In the genomic region with DNA sequence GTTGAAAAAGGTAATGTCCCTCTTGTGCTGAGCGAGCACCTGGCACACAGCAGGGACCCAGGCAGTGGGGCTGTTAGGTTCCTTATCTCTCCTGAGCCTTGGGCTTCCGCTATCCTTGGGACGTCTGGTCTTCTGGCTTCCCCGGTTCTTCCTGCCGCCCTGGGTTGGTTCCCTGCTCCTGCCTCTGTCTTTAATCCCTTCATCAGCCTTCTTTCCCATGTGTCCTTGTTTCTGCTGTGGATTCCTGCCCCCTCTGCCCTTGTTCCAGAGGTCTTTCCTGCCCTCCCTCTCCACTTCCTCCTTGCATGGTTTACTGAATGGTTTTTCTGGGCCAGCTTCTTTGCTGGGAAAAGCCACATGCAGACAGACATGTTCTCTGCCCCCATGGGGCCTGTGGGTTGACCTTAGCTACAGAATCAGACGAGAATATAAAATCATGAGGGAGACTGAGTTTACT, we compare ENCODE assay signal across 9 cellular contexts. TPM values are rescaled to one million over a fixed set of nuclear protein-coding genes. Genes with fewer than 3 reads are reported as not detected.
DNase-seq lines count a peak whose midpoint lies in the region; ATAC-seq lines count a peak whose summit lies in the region.
"Had no signal": no experiment of that assay in that cellular context is flagged by ENCODE, and none has a peak within 500 bp of the region (broad histone marks: within the 10 kb centered on the region; RNA-seq: fewer than 3 reads in every experiment).

No MANE protein-coding gene starts in this region.

- peak overlapping the region; percentile 21 for H3K9ac ChIP-seq in mesendoderm (ENCODE audit: low read length)

- no peak overlapping the region for H2BK5ac ChIP-seq in mesendoderm (ENCODE audit: low read length)

- no peak overlapping the region for H3K23ac ChIP-seq in mesendoderm (ENCODE audit: low read length)

- peaks cover 41% of the 10 kb centered on the region for H3K79me2 ChIP-seq in mesendoderm (ENCODE audit: control insufficient read depth, insufficient read depth, low read length)

- H3K36me3 Mint-ChIP-seq in activated naive CD8-positive, alpha-beta T cell treated with anti-CD3 and anti-CD28 coated beads, Interleukin-2, amount 50 U/mL, for 24 hours (ENCODE audit: low read depth), result peaks cover 44% of the 10 kb centered on the region

- H3K9me3 Mint-ChIP-seq in activated naive CD8-positive, alpha-beta T cell treated with anti-CD3 and anti-CD28 coated beads, Interleukin-2, amount 50 U/mL, for 24 hours, result no peaks in the 10 kb centered on the region

- peak overlapping the region; percentile 59 for H3K27ac ChIP-seq in right cardiac atrium (ENCODE audit: low read length)
- H3K27ac ChIP-seq in mesendoderm (ENCODE audit: low read depth, low read length), result no peak overlapping the region
- H3K27ac ChIP-seq in effector memory CD4-positive, alpha-beta T cell (ENCODE audit: insufficient read depth, low read length, poor library complexity, severe bottlenecking), result no peak overlapping the region

- H2BK15ac ChIP-seq in mesendoderm (replicated peaks; ENCODE audit: low read depth), result no peak overlapping the region

- no peak overlapping the region for H2AK5ac ChIP-seq in mesendoderm (ENCODE audit: low read length)

- H3K4me1 ChIP-seq in right cardiac atrium (ENCODE audit: control insufficient read depth, insufficient read depth, low read length), result peaks cover 5% of the 10 kb centered on the region
- peaks cover 2% of the 10 kb centered on the region for H3K4me1 ChIP-seq in mesendoderm (ENCODE audit: control insufficient read depth, low read depth, low read length)
- H3K4me1 ChIP-seq in effector memory CD4-positive, alpha-beta T cell (ENCODE audit: control insufficient read depth, insufficient read depth, low read length, poor library complexity, severe bottlenecking), result peaks cover 24% of the 10 kb centered on the region

- no peak overlapping the region for H3K56ac ChIP-seq in mesendoderm (ENCODE audit: low read length)

- no peak overlapping the region for H3K4ac ChIP-seq in mesendoderm (ENCODE audit: low read depth, low read length)

- peaks cover 5% of the 10 kb centered on the region for H3K36me3 ChIP-seq in mesendoderm (ENCODE audit: control insufficient read depth, insufficient read depth, low read length)
- H3K36me3 ChIP-seq in effector memory CD4-positive, alpha-beta T cell (ENCODE audit: control insufficient read depth, insufficient read depth, low read length), result peaks cover 42% of the 10 kb centered on the region

- no peak overlapping the region for H4K8ac ChIP-seq in mesendoderm (ENCODE audit: low read depth, low read length)

- H3K79me1 ChIP-seq in mesendoderm (ENCODE audit: low read length), result peaks cover 25% of the 10 kb centered on the region

- peak overlapping the region; percentile 98 for H3K27ac Mint-ChIP-seq in activated naive CD8-positive, alpha-beta T cell treated with anti-CD3 and anti-CD28 coated beads, Interleukin-2, amount 50 U/mL, for 24 hours

- DNase-seq in right cardiac atrium, result peak in 1 of 3 donors; percentile 39
- DNase-seq in left cardiac atrium, result no peak
- no peak for DNase-seq in activated naive CD8-positive, alpha-beta T cell treated with anti-CD3 and anti-CD28 coated beads, Interleukin-2, amount 50 U/mL, for 24 hours
- DNase-seq in mesendoderm, result peak; percentile 57
- no peak for DNase-seq in stimulated activated CD4-positive, alpha-beta T cell treated with anti-CD3 and anti-CD28 coated beads, Interleukin-4, amount 100 ng/mL, for 1 hour
- DNase-seq in effector memory CD4-positive, alpha-beta T cell, result no peak
- DNase-seq: DMS79 had no signal

- peak overlapping the region; percentile 100 for H3K4me3 Mint-ChIP-seq in activated naive CD8-positive, alpha-beta T cell treated with anti-CD3 and anti-CD28 coated beads, Interleukin-2, amount 50 U/mL, for 24 hours

- H3K18ac ChIP-seq in mesendoderm (ENCODE audit: low read length), result no peak overlapping the region

- WGBS in right cardiac atrium, result 36% methylated on average over 6 of the region's 6 CpGs
- no CpG with 5 or more reads among the region's 6 CpGs for WGBS in mesendoderm (ENCODE audit: extremely low coverage, insufficient coverage, low lambda C conversion rate)

- no peaks in the 10 kb centered on the region for H3K27me3 ChIP-seq in right cardiac atrium (ENCODE audit: control insufficient read depth, insufficient read depth)
- H3K27me3 ChIP-seq in mesendoderm (ENCODE audit: insufficient read depth, low read length, poor library complexity), result no peaks in the 10 kb centered on the region
- no peaks in the 10 kb centered on the region for H3K27me3 ChIP-seq in effector memory CD4-positive, alpha-beta T cell (replicated peaks; ENCODE audit: control insufficient read depth, insufficient read depth, low read length, poor library complexity, severe bottlenecking)

- H4K5ac ChIP-seq in mesendoderm (ENCODE audit: low read length), result no peak overlapping the region

- ATAC-seq in right cardiac atrium, result peak in 1 of 2 donors; percentile 2
- ATAC-seq in left cardiac atrium, result no peak
- ATAC-seq in activated naive CD8-positive, alpha-beta T cell treated with anti-CD3 and anti-CD28 coated beads, Interleukin-2, amount 50 U/mL, for 24 hours, result no peak
- no peak for ATAC-seq in GM21515 (IDR thresholded peaks at IDR 0.05; ENCODE audit: unreplicated experiment)
- no peak for ATAC-seq in GM18511 (IDR thresholded peaks at IDR 0.05; ENCODE audit: unreplicated experiment)

- no peak overlapping the region for H2BK120ac ChIP-seq in mesendoderm (ENCODE audit: low read depth, low read length)

- peaks cover 56% of the 10 kb centered on the region for H3K4me1 Mint-ChIP-seq in activated naive CD8-positive, alpha-beta T cell treated with anti-CD3 and anti-CD28 coated beads, Interleukin-2, amount 50 U/mL, for 24 hours

- no peaks in the 10 kb centered on the region for H3K27me3 Mint-ChIP-seq in activated naive CD8-positive, alpha-beta T cell treated with anti-CD3 and anti-CD28 coated beads, Interleukin-2, amount 50 U/mL, for 24 hours

- H3K4me3 ChIP-seq in right cardiac atrium (ENCODE audit: low read length), result no peak overlapping the region
- no peak overlapping the region for H3K4me3 ChIP-seq in mesendoderm (ENCODE audit: low read length)
- no peak overlapping the region for H3K4me3 ChIP-seq in effector memory CD4-positive, alpha-beta T cell (ENCODE audit: insufficient read depth, low read depth, low read length, poor library complexity, severe bottlenecking)

- intact Hi-C loops in right cardiac atrium (cut with DNase I), result no loop called here
- intact Hi-C loops in left cardiac atrium (cut with DNase I), result no loop called here

- H3K4me2 ChIP-seq in mesendoderm (ENCODE audit: low read length), result no peak overlapping the region

- no peaks in the 10 kb centered on the region for H3K9me3 ChIP-seq in right cardiac atrium (ENCODE audit: control insufficient read depth, low read length)
- H3K9me3 ChIP-seq in effector memory CD4-positive, alpha-beta T cell (ENCODE audit: control insufficient read depth, low read length), result no peaks in the 10 kb centered on the region

RNA-seq across cellular contexts. Expression of gene EPN1, which starts 2.6 kb away (rescaled TPM):
- total RNA-seq in right cardiac atrium (100 to 1,000 TPM; 175 to 232 (median 208) TPM), left cardiac atrium (100 to 1,000 TPM; 148 to 165 TPM)
- polyA plus RNA-seq in right cardiac atrium, result 187 TPM
- polyA plus RNA-seq in mesendoderm (2013, experiment 1 of 2), result 112 TPM
- polyA plus RNA-seq in mesendoderm (2013, experiment 2 of 2), result 114 TPM

RNA-seq across cellular contexts. Expression of gene U2AF2, which starts 22.8 kb away (rescaled TPM):
- total RNA-seq in right cardiac atrium, result 100 to 1,000 TPM in 1 of 4 donors, 10 to 100 TPM in 3; 87.5 to 101 (median 90.4) TPM
- polyA plus RNA-seq in right cardiac atrium, result 76.0 TPM
- 10 to 100 TPM; 82.4 to 87.5 TPM for total RNA-seq in left cardiac atrium
- polyA plus RNA-seq in mesendoderm (2013, experiment 1 of 2), result 204 TPM
- 201 TPM for polyA plus RNA-seq in mesendoderm (2013, experiment 2 of 2)

RNA-seq across cellular contexts. Expression of gene CCDC106, which starts 29.6 kb away (rescaled TPM):
- total RNA-seq in right cardiac atrium (10 to 100 TPM; 23.6 to 26.6 (median 24.3) TPM), left cardiac atrium (10 to 100 TPM; 17.4 to 19.4 TPM)
- 30.4 TPM for polyA plus RNA-seq in right cardiac atrium
- 7.9 TPM for polyA plus RNA-seq in mesendoderm (2013, experiment 1 of 2)
- polyA plus RNA-seq in mesendoderm (2013, experiment 2 of 2), result 7.9 TPM

RNA-seq across cellular contexts. Expression of gene ZNF581, which starts 34.2 kb away (rescaled TPM):
- total RNA-seq in right cardiac atrium (10 to 100 TPM in 1 of 4 donors, 1 to 10 TPM in 3; 7.7 to 12.5 (median 9.3) TPM), left cardiac atrium (1 to 10 TPM; 8.4 to 8.6 TPM)
- polyA plus RNA-seq in right cardiac atrium, result 6.3 TPM
- 34.8 TPM for polyA plus RNA-seq in mesendoderm (2013, experiment 1 of 2)
- polyA plus RNA-seq in mesendoderm (2013, experiment 2 of 2), result 34.8 TPM

RNA-seq across cellular contexts. Expression of gene ZNF580, which starts 36.8 kb away (rescaled TPM):
- total RNA-seq in right cardiac atrium (10 to 100 TPM; 23.7 to 32.0 (median 28.9) TPM), left cardiac atrium (10 to 100 TPM; 17.7 to 27.7 TPM)
- 18.7 TPM for polyA plus RNA-seq in right cardiac atrium
- polyA plus RNA-seq in mesendoderm (2013, experiment 1 of 2), result 12.1 TPM
- polyA plus RNA-seq in mesendoderm (2013, experiment 2 of 2), result 13.5 TPM
